ENCODE assay signal across 11 cellular contexts in genomic region chr19:42761632-42762295, GRCh38. TPM values are rescaled to one million over a fixed set of nuclear protein-coding genes. Genes with fewer than 3 reads are reported as not detected.
DNase-seq lines count a peak whose midpoint lies in the region; ATAC-seq and TF ChIP-seq lines count a peak whose summit lies in the region.
"Not testable (repeated sequence)": the region's sequence is repeated elsewhere in the genome, so short reads cannot be mapped to it uniquely, and the experiment has no call there.
"Had no signal": no experiment of that assay in that cellular context is flagged by ENCODE, and none has a peak within 500 bp of the region (broad histone marks: within the 10 kb centered on the region; RNA-seq: fewer than 3 reads in every experiment).

No MANE protein-coding gene starts in this region.

- POLR2A ChIA-PET in AG04450 (lab: Yijun Ruan, JAX): interaction anchor here (0.7 kb wide), 1 partner anchor 574 kb away, joined by 7 read pairs; no protein-coding TSS in a partner anchor
- POLR2A ChIA-PET in HEK293 (lab: Yijun Ruan, JAX); PC-9 (lab: Charles Lee; ENCODE audit: unreplicated experiment): not testable (repeated sequence)

- H3K79me2 ChIP-seq in PC-9 (ENCODE audit: low read depth); mammary epithelial cell (ENCODE audit: insufficient read depth, low read length): not testable (repeated sequence)

- H3K4me1 ChIP-seq in HEK293 (ENCODE audit: control insufficient read depth, insufficient read depth, low read length): not testable (repeated sequence)
- H3K4me1 ChIP-seq in PC-9 (replicated peaks; ENCODE audit: insufficient read depth) (peaks cover 20% of the 10 kb centered on the region), mammary epithelial cell (ENCODE audit: insufficient read depth, low read length) (peaks cover 18% of the 10 kb centered on the region), foreskin keratinocyte (peaks cover 16% of the 10 kb centered on the region)

- BruUV-seq in PC-9 (replicated peaks; lab: Mats Ljungman, UMichigan) (TSS peak; percentile 80), mammary epithelial cell (replicated peaks; lab: Mats Ljungman, UMichigan) (TSS peak; percentile 87)

- H3K4me3 Mint-ChIP-seq in activated T-helper 17 cell treated with anti-CD3 and anti-CD28 coated beads, Interleukin-2, amount 50 U/mL, for 72 hours: not testable (repeated sequence)

- DNase-seq in AG04450 (ENCODE audit: low read depth, low spot score); mammary epithelial cell; foreskin keratinocyte: not testable (repeated sequence)
- DNase-seq in G401 (ENCODE audit: low spot score) (peak; percentile 67), PC-9 (peak in 1 of 2 experiments; percentile 54)

- H3K36me3 Mint-ChIP-seq in activated T-helper 17 cell treated with anti-CD3 and anti-CD28 coated beads, Interleukin-2, amount 50 U/mL, for 72 hours (ENCODE audit: low read depth): not testable (repeated sequence)

- in situ Hi-C loops in G401 (cut with HindIII; ENCODE audit: low sequenced_read_pairs); mammary epithelial cell (cut with MboI; ENCODE audit: low sequenced_read_pairs in 2 of 2): not testable (repeated sequence)

- H2AFZ ChIP-seq in PC-9: not testable (repeated sequence)
- peak overlapping the region; percentile 49 for H2AFZ ChIP-seq in mammary epithelial cell (ENCODE audit: low read depth, low read length)

- H3K4me2 ChIP-seq in PC-9: not testable (repeated sequence)
- peak overlapping the region; percentile 51 for H3K4me2 ChIP-seq in mammary epithelial cell (ENCODE audit: insufficient read depth, low read depth, low read length)

- H3K27ac ChIP-seq in AG04450 (ENCODE audit: low read depth, low read length) (peak overlapping the region; percentile 88), PC-9 (0 out of 2 replicates have a peak overlapping the region, but pooled peaks have one; percentile 39), mammary epithelial cell (ENCODE audit: insufficient read depth, low read depth, low read length) (peak overlapping the region; percentile 62), foreskin keratinocyte (peak overlapping the region; percentile 72)
- not testable (repeated sequence) for H3K27ac ChIP-seq in HEK293 (ENCODE audit: extremely low read depth, low read depth, low read length)

- H4K20me1 ChIP-seq in PC-9 (ENCODE audit: insufficient read depth); mammary epithelial cell (ENCODE audit: insufficient read depth, low read length): not testable (repeated sequence)

- dilution Hi-C loops in mammary epithelial cell (cut with HindIII; ENCODE audit: low sequenced_read_pairs): not testable (repeated sequence)

- not testable (repeated sequence) for H3K36me3 ChIP-seq in HEK293 (ENCODE audit: control insufficient read depth in 2 of 2, insufficient read depth in 1 of 2, low read length in 2 of 2); PC-9 (ENCODE audit: low read depth); mammary epithelial cell (ENCODE audit: insufficient read depth, low read length)

- WGBS in mammary epithelial cell (ENCODE audit: low coverage, missing lambda C conversion rate): 0% methylated on average over 2 of the region's 2 CpGs

- not testable (repeated sequence) for TF ChIP-seq CTCF in AG04450 (IDR thresholded peaks at IDR 0.05; ENCODE audit: low read depth, low read length); HEK293 (tag by site-specific recombination; IDR thresholded peaks at IDR 0.05); PC-9 (conservative IDR thresholded peaks at IDR 0.05); mammary epithelial cell (conservative IDR thresholded peaks at IDR 0.05 in 1 of 2, IDR thresholded peaks at IDR 0.05 in 1 of 2; ENCODE audit: extremely low read depth in 1 of 2, insufficient read depth in 1 of 2, low read depth in 1 of 2, low read length in 2 of 2); foreskin keratinocyte (conservative IDR thresholded peaks at IDR 0.05)

- H3K9me2 ChIP-seq in PC-9 (ENCODE audit: insufficient read depth): not testable (repeated sequence)

- not testable (repeated sequence) for H3K27me3 ChIP-seq in AG04450 (ENCODE audit: control insufficient read depth, insufficient read depth, low read length); PC-9 (ENCODE audit: insufficient read depth, low read depth); mammary epithelial cell (ENCODE audit: insufficient read depth, low read length); foreskin keratinocyte

- peak; percentile 26 for ATAC-seq in activated T-helper 17 cell treated with anti-CD3 and anti-CD28 coated beads, Interleukin-2, amount 50 U/mL, for 72 hours (replicated peaks)
- not testable (repeated sequence) for ATAC-seq in foreskin keratinocyte

- CTCF ChIA-PET in AG04450 (lab: Charles Lee); PC-9 (lab: Charles Lee): not testable (repeated sequence)
- CTCF ChIA-PET in HEK293 (lab: Yijun Ruan, JAX): interaction anchor here (0.6 kb wide), 1 partner anchor 60 kb away, joined by 3 read pairs; no protein-coding TSS in a partner anchor
- CTCF ChIA-PET in mammary epithelial cell (lab: Charles Lee; ENCODE audit: low non-redundant PET): interaction anchor here (0.6 kb wide), 1 partner anchor 89 kb away, joined by 3 read pairs; no protein-coding TSS in a partner anchor

- intact Hi-C loops in PC-9 (cut with micrococcal nuclease; ENCODE audit: unreplicated experiment); mammary epithelial cell (cut with micrococcal nuclease): not testable (repeated sequence)

- H3K4me3 ChIP-seq in AG04450 (ENCODE audit: low read depth, low read length); HEK293 (ENCODE audit: low read depth, low read length); PC-9; mammary epithelial cell (replicated peaks in 1 of 3; ENCODE audit: insufficient read depth in 1 of 3, low read depth in 2 of 3, low read length in 3 of 3): not testable (repeated sequence)

- H3K4me1 Mint-ChIP-seq in activated T-helper 17 cell treated with anti-CD3 and anti-CD28 coated beads, Interleukin-2, amount 50 U/mL, for 72 hours: not testable (repeated sequence)

- not testable (repeated sequence) for H3K9me3 ChIP-seq in AG04450 (ENCODE audit: control insufficient read depth, insufficient read depth, low read length); HEK293 (ENCODE audit: control insufficient read depth, insufficient read depth, low read depth, low read length); PC-9 (ENCODE audit: insufficient read depth, low read depth); mammary epithelial cell (replicated peaks; ENCODE audit: insufficient read depth, low read length)

- not testable (repeated sequence) for H3K9me3 Mint-ChIP-seq in activated T-helper 17 cell treated with anti-CD3 and anti-CD28 coated beads, Interleukin-2, amount 50 U/mL, for 72 hours

- not testable (repeated sequence) for H3K27ac Mint-ChIP-seq in activated T-helper 17 cell treated with anti-CD3 and anti-CD28 coated beads, Interleukin-2, amount 50 U/mL, for 72 hours

- not testable (repeated sequence) for H3K9ac ChIP-seq in mammary epithelial cell (ENCODE audit: insufficient read depth, low read length)

- not testable (repeated sequence) for H3K27me3 Mint-ChIP-seq in activated T-helper 17 cell treated with anti-CD3 and anti-CD28 coated beads, Interleukin-2, amount 50 U/mL, for 72 hours

- H3F3A ChIP-seq in PC-9 (ENCODE audit: insufficient read depth, low read depth): not testable (repeated sequence)

TF ChIP-seq in HEK293, 187 proteins besides CTCF, POLR2A, EP300 and RAD21:
- peak; percentile 98 for TF ChIP-seq ZNF362 (tag by site-specific recombination; IDR thresholded peaks at IDR 0.05)

RNA-seq across cellular contexts. Expression of gene PSG8, which starts 3.7 kb away (rescaled TPM):
- polyA plus RNA-seq in AG04450 (2011; rRNA removed) (0.05 and 0.17 TPM in 2 replicates), mammary epithelial cell (not detected), foreskin keratinocyte (not detected in 2 replicates)
- polyA minus RNA-seq in AG04450 (2011; rRNA and poly(A)+ RNA removed): 0.17 TPM in 1 of 2 replicates, not detected in the other
- total RNA-seq in G401 (2014; rRNA removed; shearing (Covaris generic)): 128 and 149 TPM in 2 replicates
- total RNA-seq in PC-9 (2021) (0.26 TPM in 1 of 2 replicates, not detected in the other), mammary epithelial cell (under 1 TPM in 1 of 2 donors, not detected in 1; under 0.01 TPM), foreskin keratinocyte (not detected in 2 replicates)
- total RNA-seq in activated T-helper 17 cell treated with anti-CD3 and anti-CD28 coated beads, Interleukin-2, amount 50 U/mL, for 72 hours: not detected
- polyA minus RNA-seq in mammary epithelial cell: not detected
- total RNA-seq: A172; CD8-positive, alpha-beta memory T cell; H1 had no signal
- polyA plus RNA-seq: CD8-positive, alpha-beta memory T cell; H1; IgD-negative memory B cell had no signal

RNA-seq across cellular contexts. Expression of gene PSG3, which starts 21.5 kb away (rescaled TPM):
- polyA plus RNA-seq in AG04450 (2011; rRNA removed) (0.14 and 0.15 TPM in 2 replicates), mammary epithelial cell (not detected), foreskin keratinocyte (not detected in 2 replicates)
- not detected in 2 replicates for polyA minus RNA-seq in AG04450 (2011; rRNA and poly(A)+ RNA removed)
- total RNA-seq in G401 (2014; rRNA removed; shearing (Covaris generic)): 64.4 and 66.1 TPM in 2 replicates
- total RNA-seq in PC-9 (2021) (not detected in 2 replicates), mammary epithelial cell (not detected), foreskin keratinocyte (not detected in 2 replicates)
- total RNA-seq in activated T-helper 17 cell treated with anti-CD3 and anti-CD28 coated beads, Interleukin-2, amount 50 U/mL, for 72 hours: under 1 TPM; 0.13 to 0.19 TPM
- polyA minus RNA-seq in mammary epithelial cell: not detected
- total RNA-seq: A172; CD8-positive, alpha-beta memory T cell; H1 had no signal
- polyA plus RNA-seq: CD8-positive, alpha-beta memory T cell; H1; IgD-negative memory B cell had no signal

Comparison
In these comparisons a context has a peak if more than half of its experiments do, and no peak if none do; other contexts are left out.
1. RNA of gene PSG8, which starts 3.7 kb away (total RNA-seq): 128 to 149 TPM in G401; 0.26 TPM in PC-9, under 0.01 TPM in mammary epithelial cell, not detected in activated T-helper 17 cell treated with anti-CD3 and anti-CD28 coated beads, Interleukin-2, amount 50 U/mL, for 72 hours and not detected in foreskin keratinocyte; every median in the first group is over 100 times any median in the second.
2. RNA of gene PSG3, which starts 21.5 kb away (total RNA-seq): 64.4 to 66.1 TPM in G401; 0.13 to 0.19 TPM in activated T-helper 17 cell treated with anti-CD3 and anti-CD28 coated beads, Interleukin-2, amount 50 U/mL, for 72 hours, not detected in PC-9, not detected in mammary epithelial cell and not detected in foreskin keratinocyte; every median in the first group is over 10 times any median in the second.